In the genomic region with DNA sequence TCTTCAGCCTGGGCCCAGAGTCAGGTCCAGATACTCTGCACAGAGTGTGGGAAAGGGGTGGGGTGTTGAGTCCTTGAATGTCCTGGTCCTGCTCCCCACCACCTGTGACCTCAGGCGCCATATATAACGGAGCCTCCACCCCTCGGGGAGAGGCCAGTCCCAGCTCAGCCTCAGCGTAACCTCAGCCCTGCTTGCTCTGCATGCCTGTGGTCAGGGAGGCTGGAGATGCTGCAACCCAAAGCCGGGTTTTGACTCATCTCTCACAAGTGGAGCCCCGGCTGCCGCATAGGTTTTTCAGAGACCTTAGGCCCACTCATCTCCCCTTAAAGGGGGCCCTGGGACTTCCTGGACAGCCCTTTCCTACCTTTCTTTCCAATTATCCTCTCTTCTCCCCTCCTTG, we compare ENCODE assay signal across 1 cellular context.
TF ChIP-seq lines count a peak whose summit lies in the region.

No MANE protein-coding gene starts in this region.

TF ChIP-seq in K562, 482 proteins besides CTCF, POLR2A, EP300 and RAD21:
- TF ChIP-seq PRMT5 (CRISPR knock-in tag; IDR thresholded peaks at IDR 0.05) (no peak), CEBPG (CRISPR knock-in tag; IDR thresholded peaks at IDR 0.05) (peak; percentile 7; the same call in 1 of the 2 replicates), CEBPG (tag; conservative IDR thresholded peaks at IDR 0.05 in 1 of 2, IDR thresholded peaks at IDR 0.05 in 1 of 2) (no peak)
